In the genomic region with DNA sequence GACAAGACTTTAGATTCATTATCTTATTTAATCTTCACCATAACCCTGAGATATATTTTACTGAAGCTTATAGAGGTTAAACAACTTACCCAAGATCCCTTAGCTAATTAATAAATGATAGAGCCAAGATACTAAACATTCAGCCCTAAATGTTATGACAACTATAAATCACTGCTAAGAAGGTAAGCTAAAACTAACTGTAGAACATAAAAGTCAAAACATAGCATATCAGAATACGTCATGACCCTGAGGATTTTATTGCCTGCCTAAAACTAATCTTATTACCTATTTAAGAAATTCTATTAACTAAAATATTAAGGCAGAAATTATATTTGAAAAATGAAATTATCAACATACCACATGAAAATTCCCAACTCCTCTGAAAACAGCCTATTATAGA, we compare ENCODE assay signal across 3 cellular contexts.
"Had no signal": no experiment of that assay in that cellular context is flagged by ENCODE, and none has a peak within 500 bp of the region (broad histone marks: within the 10 kb centered on the region; RNA-seq: fewer than 3 reads in every experiment).

No MANE protein-coding gene starts in this region.

- ATAC-seq: GM12878 had no signal

- H3K4me3 ChIP-seq: GM12878 had no signal

- DNase-seq: GDM1, GF-D8 had no signal
